Comparison of ENCODE assay signal across 10 cellular contexts in genomic region chr22:37799979-37800378, GRCh38. TPM values are rescaled to one million over a fixed set of nuclear protein-coding genes. Genes with fewer than 3 reads are reported as not detected.
DNase-seq lines count a peak whose midpoint lies in the region; FAIRE-seq and TF ChIP-seq lines count a peak whose summit lies in the region.
"Not testable (repeated sequence)": the region's sequence is repeated elsewhere in the genome, so short reads cannot be mapped to it uniquely, and the experiment has no call there.
"Had no signal": no experiment of that assay in that cellular context is flagged by ENCODE, and none has a peak within 500 bp of the region (broad histone marks: within the 10 kb centered on the region; RNA-seq: fewer than 3 reads in every experiment).

No MANE protein-coding gene starts in this region.

- H3K27ac ChIP-seq in osteoblast (ENCODE audit: low read depth, low read length) = not testable (repeated sequence)

- H3K4me2 ChIP-seq in osteoblast (ENCODE audit: insufficient read depth, low read length) = not testable (repeated sequence)

- not testable (repeated sequence) for H3K9me3 ChIP-seq in osteoblast (ENCODE audit: low read depth, low read length)

- not testable (repeated sequence) for H3K9me3 Mint-ChIP-seq in nephron

- TF ChIP-seq CTCF in nephron (IDR thresholded peaks at IDR 0.05; ENCODE audit: unreplicated experiment in 3 of 3); osteoblast (IDR thresholded peaks at IDR 0.05; ENCODE audit: extremely low read depth, low read depth, low read length): not testable (repeated sequence)

- peak overlapping the region in 2 of 3 experiments; percentile 42 to 47 for H3K4me3 Mint-ChIP-seq in nephron

- peak; percentile 9 for FAIRE-seq in urothelium cell line (lab: Jason Lieb, UNC)

- not testable (repeated sequence) for H2AFZ ChIP-seq in osteoblast (ENCODE audit: low read length)

- peak overlapping the region in 2 of 3 experiments; percentile 5 to 10 for H3K27ac Mint-ChIP-seq in nephron

- peaks cover 17% of the 10 kb centered on the region for H3K4me1 Mint-ChIP-seq in nephron

- H3K4me3 ChIP-seq in osteoblast (ENCODE audit: insufficient read depth, low read length) = not testable (repeated sequence)

- peak; percentile 53 for DNase-seq in NCI-H2029 (lab: John Stamatoyannopoulos, UW)
- DNase-seq in NCI-H446 (lab: John Stamatoyannopoulos, UW) = peak; percentile 19 to 22
- peak; percentile 18 for DNase-seq in RPMI8226
- peak; percentile 3 for DNase-seq in osteoblast (ENCODE audit: insufficient read length, low spot score, missing footprints)
- DNase-seq in urothelium cell line (ENCODE audit: low spot score) = not testable (repeated sequence)

- not testable (repeated sequence) for H3K27me3 ChIP-seq in osteoblast (ENCODE audit: insufficient read depth, low read length)

- H4K20me1 ChIP-seq in osteoblast (ENCODE audit: insufficient read depth, low read length) = not testable (repeated sequence)

- not testable (repeated sequence) for H3K27me3 Mint-ChIP-seq in nephron (ENCODE audit: low read depth)

- not testable (repeated sequence) for H3K4me1 ChIP-seq in osteoblast (ENCODE audit: insufficient read depth, low read length)

- not testable (repeated sequence) for H3K79me2 ChIP-seq in osteoblast (ENCODE audit: insufficient read depth, low read length)

- H3K36me3 Mint-ChIP-seq in nephron (ENCODE audit: low read depth) = not testable (repeated sequence)

- H3K36me3 ChIP-seq in osteoblast (ENCODE audit: insufficient read depth, low read length) = not testable (repeated sequence)

RNA-seq across cellular contexts. Expression of gene GCAT, which starts 7.8 kb away (rescaled TPM):
- total RNA-seq in osteoblast = 25.9 and 26.8 TPM in 2 replicates

RNA-seq across cellular contexts. Expression of gene GALR3, which starts 23.2 kb away (rescaled TPM):
- not detected in 2 replicates for total RNA-seq in osteoblast
- total RNA-seq: A172; A673; CD4-positive, alpha-beta memory T cell; HFFc6 had no signal

RNA-seq across cellular contexts. Expression of gene ANKRD54, which starts 44.2 kb away (rescaled TPM):
- 20.6 and 23.9 TPM in 2 replicates for total RNA-seq in osteoblast

RNA-seq across cellular contexts. Expression of gene EIF3L, which starts 49.2 kb away (rescaled TPM):
- total RNA-seq in osteoblast = 280 and 330 TPM in 2 replicates
